12 cellular contexts compared by ENCODE assay signal in the genomic region with DNA sequence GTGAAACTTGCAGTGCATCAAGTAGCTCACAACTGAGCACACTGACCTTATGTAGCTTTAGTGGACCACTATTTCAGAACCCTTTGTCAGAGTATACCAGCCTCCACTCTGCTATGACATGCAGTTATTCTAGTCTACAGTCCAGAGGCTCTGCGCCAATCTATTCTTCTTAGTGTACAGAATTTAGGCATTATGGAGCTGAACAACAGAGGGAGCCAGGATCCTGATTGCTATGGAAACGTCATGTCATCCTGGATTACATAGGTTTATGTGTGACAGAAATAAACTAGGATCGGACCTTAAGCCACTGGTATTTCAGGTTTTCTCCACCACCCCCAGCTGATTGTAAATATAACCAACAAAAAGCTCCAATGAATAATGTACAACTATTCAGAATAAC.
"Had no signal": no experiment of that assay in that cellular context is flagged by ENCODE, and none has a peak within 500 bp of the region (broad histone marks: within the 10 kb centered on the region; RNA-seq: fewer than 3 reads in every experiment).

No MANE protein-coding gene starts in this region.

- H3K36me3 ChIP-seq: breast epithelium, neutrophil had no signal

- H3K4me1 Mint-ChIP-seq: endodermal cell; naive thymus-derived CD4-positive, alpha-beta T cell; stimulated activated memory B cell treated with anti-CD40 and anti-IgM and Interleukin-4, amounts not matched to agents 10 μg/mL and 1 μg/mL and 100 μg/mL, for 72 hours had no signal

- H3K27me3 Mint-ChIP-seq: stimulated activated memory B cell treated with anti-CD40 and anti-IgM and Interleukin-4, amounts not matched to agents 10 μg/mL and 1 μg/mL and 100 μg/mL, for 72 hours had no signal

- H3K27ac Mint-ChIP-seq: activated CD8-positive, alpha-beta T cell treated with anti-CD3 and anti-CD28 coated beads for 36 hours; activated naive CD8-positive, alpha-beta T cell treated with anti-CD3 and anti-CD28 coated beads, Interleukin-2, amount 10 ng/mL, durations not matched to agents 7 days and 5 days; endodermal cell; naive thymus-derived CD4-positive, alpha-beta T cell; stimulated activated memory B cell treated with anti-CD40 and anti-IgM and Interleukin-4, amounts not matched to agents 10 μg/mL and 1 μg/mL and 100 μg/mL, for 72 hours had no signal

- DNase-seq: activated CD8-positive, alpha-beta memory T cell treated with anti-CD3 and anti-CD28 coated beads, Interleukin-2, amount 50 U/mL, for 4 hours; activated CD8-positive, alpha-beta T cell treated with anti-CD3 and anti-CD28 coated beads for 36 hours; activated naive CD8-positive, alpha-beta T cell treated with anti-CD3 and anti-CD28 coated beads, Interleukin-2, amount 10 ng/mL, durations not matched to agents 7 days and 5 days; aorta; endodermal cell; T-helper 9 cell had no signal

- ATAC-seq: stimulated activated memory B cell treated with anti-CD40 and anti-IgM and Interleukin-4, amounts not matched to agents 10 μg/mL and 1 μg/mL and 100 μg/mL, for 72 hours had no signal

- H3K4me3 ChIP-seq: breast epithelium, lung, skin epidermis had no signal

- H3K36me3 Mint-ChIP-seq: stimulated activated memory B cell treated with anti-CD40 and anti-IgM and Interleukin-4, amounts not matched to agents 10 μg/mL and 1 μg/mL and 100 μg/mL, for 72 hours had no signal

- H3K4me3 Mint-ChIP-seq: activated CD8-positive, alpha-beta T cell treated with anti-CD3 and anti-CD28 coated beads for 36 hours; activated naive CD8-positive, alpha-beta T cell treated with anti-CD3 and anti-CD28 coated beads, Interleukin-2, amount 10 ng/mL, durations not matched to agents 7 days and 5 days; endodermal cell; naive thymus-derived CD4-positive, alpha-beta T cell; stimulated activated memory B cell treated with anti-CD40 and anti-IgM and Interleukin-4, amounts not matched to agents 10 μg/mL and 1 μg/mL and 100 μg/mL, for 72 hours had no signal

- H3K4me1 ChIP-seq: breast epithelium had no signal

- H3K9me3 Mint-ChIP-seq: activated CD8-positive, alpha-beta T cell treated with anti-CD3 and anti-CD28 coated beads for 36 hours; stimulated activated memory B cell treated with anti-CD40 and anti-IgM and Interleukin-4, amounts not matched to agents 10 μg/mL and 1 μg/mL and 100 μg/mL, for 72 hours had no signal

- H3K9me3 ChIP-seq: breast epithelium, neutrophil had no signal
